ENCODE assay signal across 1 cellular context in genomic region chr14:32656609-32657008, GRCh38.
TF ChIP-seq lines count a peak whose summit lies in the region.

No MANE protein-coding gene starts in this region.

TF ChIP-seq in GM12878, 131 proteins besides CTCF, POLR2A, EP300 and RAD21:
- TF ChIP-seq ZNF207 (IDR thresholded peaks at IDR 0.05; ENCODE audit: borderline replicate concordance): no peak
- TF ChIP-seq HSF1 (IDR thresholded peaks at IDR 0.05; ENCODE audit: low read depth, low read length): no peak
